ENCODE assay signal across 8 cellular contexts in the genomic region with DNA sequence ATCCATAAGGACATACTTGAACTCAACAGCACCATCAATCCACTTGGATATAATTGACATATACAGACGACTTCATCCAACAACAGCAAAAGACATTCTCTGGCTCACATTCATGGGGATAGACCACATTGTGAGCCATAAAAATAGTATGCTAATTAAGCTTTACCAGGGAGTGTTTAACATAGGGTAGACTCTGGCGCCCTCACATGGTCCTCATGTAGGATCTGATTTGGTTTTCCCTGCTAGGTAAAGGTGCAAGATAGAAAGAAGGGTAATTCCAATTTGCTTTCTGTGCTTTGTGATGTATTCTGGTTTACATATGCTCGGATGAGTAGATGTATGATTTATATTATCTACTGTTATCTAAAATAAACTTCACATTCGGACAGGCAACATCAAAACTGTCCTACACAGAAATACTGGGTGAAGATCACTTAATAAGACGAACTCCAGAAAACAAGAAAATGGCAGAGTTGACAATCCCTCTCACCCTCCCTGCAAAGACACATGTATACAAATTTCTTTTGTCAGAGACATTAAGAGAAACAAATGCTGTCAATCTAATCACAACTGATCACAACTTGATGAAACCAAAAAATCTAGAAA. TPM values are rescaled to one million over a fixed set of nuclear protein-coding genes. Genes with fewer than 3 reads are reported as not detected.
DNase-seq lines count a peak whose midpoint lies in the region; ATAC-seq, FAIRE-seq and TF ChIP-seq lines count a peak whose summit lies in the region.

No MANE protein-coding gene starts in this region.

- no peaks in the 10 kb centered on the region for H3K79me2 ChIP-seq in astrocyte (ENCODE audit: insufficient read depth, low read length)

- no peak overlapping the region for H2AFZ ChIP-seq in astrocyte (ENCODE audit: low read depth, low read length)

- peaks cover 2% of the 10 kb centered on the region for H3K27me3 Mint-ChIP-seq in astrocyte (ENCODE audit: low read depth, unreplicated experiment)

- no peaks in the 10 kb centered on the region for H3K36me3 ChIP-seq in astrocyte (ENCODE audit: insufficient read depth, low read length)

- no peak overlapping the region for H3K27ac Mint-ChIP-seq in astrocyte (ENCODE audit: unreplicated experiment)

- no peak for FAIRE-seq in astrocyte (lab: Jason Lieb, UNC)

- no peak overlapping the region for H3K4me3 Mint-ChIP-seq in astrocyte (ENCODE audit: unreplicated experiment)

- H3K9me3 Mint-ChIP-seq in astrocyte (ENCODE audit: unreplicated experiment): peaks cover 3% of the 10 kb centered on the region

- peak; percentile 78 for DNase-seq in A172 (ENCODE audit: low spot score)
- DNase-seq in NCI-H2107 treated with DMSO at 0.1 percent for 48 hours (lab: John Stamatoyannopoulos, UW; ENCODE audit: unreplicated experiment): peak; percentile 88
- peak; percentile 6 for DNase-seq in astrocyte (ENCODE audit: low read depth)
- DNase-seq in left lobe of liver (ENCODE audit: low spot score): no peak
- no peak for DNase-seq in ecto neural progenitor cell (ENCODE audit: low spot score)

- H3K9ac ChIP-seq in astrocyte (ENCODE audit: low read length): no peak overlapping the region

- ATAC-seq in left lobe of liver (peak; percentile 65), GM18861 (IDR thresholded peaks at IDR 0.05; ENCODE audit: unreplicated experiment) (no peak), GM21786 (IDR thresholded peaks at IDR 0.05; ENCODE audit: unreplicated experiment) (no peak)

- H4K20me1 ChIP-seq in astrocyte (ENCODE audit: insufficient read depth, low read length): no peaks in the 10 kb centered on the region

- H3K27me3 ChIP-seq in astrocyte (ENCODE audit: insufficient read depth, low read length): peaks cover 36% of the 10 kb centered on the region

- H3K4me2 ChIP-seq in astrocyte (ENCODE audit: low read length): no peak overlapping the region

- H3K27ac ChIP-seq in astrocyte (ENCODE audit: low read depth, low read length): no peak overlapping the region

- H3K4me1 Mint-ChIP-seq in astrocyte (ENCODE audit: low read depth, unreplicated experiment): peaks cover 12% of the 10 kb centered on the region

- no peaks in the 10 kb centered on the region for H3K36me3 Mint-ChIP-seq in astrocyte (ENCODE audit: low read depth, unreplicated experiment)

- H3K4me3 ChIP-seq in GM12875 (ENCODE audit: low read depth, low read length) (no peak overlapping the region), astrocyte (ENCODE audit: insufficient read depth, low read depth, low read length) (no peak overlapping the region)

- no peaks in the 10 kb centered on the region for H3K4me1 ChIP-seq in astrocyte (ENCODE audit: insufficient read depth, low read length)

- H3K9me3 ChIP-seq in astrocyte (ENCODE audit: insufficient read depth, low read depth, low read length): no peaks in the 10 kb centered on the region

- TF ChIP-seq CTCF in GM12875 (IDR thresholded peaks at IDR 0.05; ENCODE audit: borderline replicate concordance, insufficient read depth, low read depth, low read length) (peak; percentile 32; the same call in 1 of the 2 replicates), astrocyte (IDR thresholded peaks at IDR 0.05; ENCODE audit: insufficient read depth, low read depth, low read length) (peak; percentile 36)

RNA-seq across cellular contexts. Expression of a gene that starts 27.7 kb away (rescaled TPM):
- not detected in 2 replicates for total RNA-seq in A172 (2014; rRNA removed; shearing (Covaris generic))
- total RNA-seq in astrocyte (not detected in 2 replicates), left lobe of liver (0.43 TPM)

Comparison
In these comparisons a context has a peak if more than half of its experiments do, and no peak if none do; other contexts are left out.
1. DNase-seq: peak in A172 (single experiment), NCI-H2107 treated with DMSO at 0.1 percent for 48 hours (single experiment) and astrocyte (single experiment); none in left lobe of liver (single experiment) and ecto neural progenitor cell (single experiment).